ENCODE assay signal across 20 cellular contexts in genomic region chr13:114145256-114145655, GRCh38. TPM values are rescaled to one million over a fixed set of nuclear protein-coding genes. Genes with fewer than 3 reads are reported as not detected.
A peak's percentile ranks its signal among the peaks of the same experiment; 100 is the strongest.
DNase-seq lines count a peak whose midpoint lies in the region; ATAC-seq lines count a peak whose summit lies in the region.
"Had no signal": no experiment of that assay in that cellular context is flagged by ENCODE, and none has a peak within 500 bp of the region (broad histone marks: within the 10 kb centered on the region; RNA-seq: fewer than 3 reads in every experiment).

No MANE protein-coding gene starts in this region.

- no peaks in the 10 kb centered on the region for H3K9me3 Mint-ChIP-seq in T-helper 1 cell treated with Interleukin-12 subunit alpha and Interleukin-12 subunit beta and Interleukin-4 antibody, amounts not matched to agents 30 μg/mL and 1 μg/mL, for 36 hours
- H3K9me3 Mint-ChIP-seq in activated CD8-positive, alpha-beta T cell treated with anti-CD3 and anti-CD28 coated beads, Interleukin-2, amount 10 ng/mL, durations not matched to agents 7 days and 5 days (ENCODE audit: insufficient read depth): no peaks in the 10 kb centered on the region
- H3K9me3 Mint-ChIP-seq in natural killer cell treated with Interleukin-12 subunit alpha and Interleukin-12 subunit beta and Interleukin-15 and Interleukin-18, amount 100 ng/mL, for 72 hours: no peaks in the 10 kb centered on the region

- H3K36me3 Mint-ChIP-seq in T-helper 1 cell treated with Interleukin-12 subunit alpha and Interleukin-12 subunit beta and Interleukin-4 antibody, amounts not matched to agents 30 μg/mL and 1 μg/mL, for 36 hours (ENCODE audit: low read depth): peaks cover 14% of the 10 kb centered on the region
- H3K36me3 Mint-ChIP-seq in activated CD8-positive, alpha-beta T cell treated with anti-CD3 and anti-CD28 coated beads, Interleukin-2, amount 10 ng/mL, durations not matched to agents 7 days and 5 days (ENCODE audit: low read depth): no peaks in the 10 kb centered on the region
- no peaks in the 10 kb centered on the region for H3K36me3 Mint-ChIP-seq in natural killer cell treated with Interleukin-12 subunit alpha and Interleukin-12 subunit beta and Interleukin-15 and Interleukin-18, amount 100 ng/mL, for 72 hours

- H3K27ac Mint-ChIP-seq in T-helper 1 cell treated with Interleukin-12 subunit alpha and Interleukin-12 subunit beta and Interleukin-4 antibody, amounts not matched to agents 30 μg/mL and 1 μg/mL, for 36 hours: peak overlapping the region; percentile 38
- peak overlapping the region; percentile 22 for H3K27ac Mint-ChIP-seq in activated CD8-positive, alpha-beta T cell treated with anti-CD3 and anti-CD28 coated beads, Interleukin-2, amount 10 ng/mL, durations not matched to agents 7 days and 5 days
- H3K27ac Mint-ChIP-seq in natural killer cell treated with Interleukin-12 subunit alpha and Interleukin-12 subunit beta and Interleukin-15 and Interleukin-18, amount 100 ng/mL, for 72 hours: peak overlapping the region in 1 of 2 donors; percentile 49

- H3K27me3 Mint-ChIP-seq in T-helper 1 cell treated with Interleukin-12 subunit alpha and Interleukin-12 subunit beta and Interleukin-4 antibody, amounts not matched to agents 30 μg/mL and 1 μg/mL, for 36 hours (ENCODE audit: low read depth): no peaks in the 10 kb centered on the region
- H3K27me3 Mint-ChIP-seq in activated CD8-positive, alpha-beta T cell treated with anti-CD3 and anti-CD28 coated beads, Interleukin-2, amount 10 ng/mL, durations not matched to agents 7 days and 5 days (ENCODE audit: low read depth): peaks cover 21% of the 10 kb centered on the region
- H3K27me3 Mint-ChIP-seq in natural killer cell treated with Interleukin-12 subunit alpha and Interleukin-12 subunit beta and Interleukin-15 and Interleukin-18, amount 100 ng/mL, for 72 hours: no peaks in the 10 kb centered on the region

- peak overlapping the region; percentile 23 for H3K27ac ChIP-seq in KOPT-K1 (ENCODE audit: low read depth, low read length, poor library complexity, severe bottlenecking)
- H3K27ac ChIP-seq: HL-60, lower lobe of right lung, parathyroid adenoma, RWPE1 had no signal

- H3K4me1 Mint-ChIP-seq in T-helper 1 cell treated with Interleukin-12 subunit alpha and Interleukin-12 subunit beta and Interleukin-4 antibody, amounts not matched to agents 30 μg/mL and 1 μg/mL, for 36 hours (ENCODE audit: low read depth): peaks cover 47% of the 10 kb centered on the region
- peaks cover 54% of the 10 kb centered on the region for H3K4me1 Mint-ChIP-seq in activated CD8-positive, alpha-beta T cell treated with anti-CD3 and anti-CD28 coated beads, Interleukin-2, amount 10 ng/mL, durations not matched to agents 7 days and 5 days (ENCODE audit: low read depth)
- peaks cover 50 to 52% of the 10 kb centered on the region in 2 donors for H3K4me1 Mint-ChIP-seq in natural killer cell treated with Interleukin-12 subunit alpha and Interleukin-12 subunit beta and Interleukin-15 and Interleukin-18, amount 100 ng/mL, for 72 hours (ENCODE audit: low read depth in 2 of 2)

- no peak for ATAC-seq in activated CD8-positive, alpha-beta T cell treated with anti-CD3 and anti-CD28 coated beads, Interleukin-2, amount 10 ng/mL, durations not matched to agents 7 days and 5 days
- no peak for ATAC-seq in natural killer cell treated with Interleukin-12 subunit alpha and Interleukin-12 subunit beta and Interleukin-15 and Interleukin-18, amount 100 ng/mL, for 72 hours
- ATAC-seq: GM12878, lower lobe of right lung had no signal

- DNase-seq in T-helper 1 cell (no peak), SKM-1 (lab: John Stamatoyannopoulos, UW; ENCODE audit: unreplicated experiment) (no peak), GM03348 (ENCODE audit: low spot score) (no peak), medulla oblongata (ENCODE audit: extremely low spot score) (no peak)
- no peak for DNase-seq in activated CD8-positive, alpha-beta T cell treated with anti-CD3 and anti-CD28 coated beads, Interleukin-2, amount 10 ng/mL, durations not matched to agents 7 days and 5 days
- peak; percentile 15 for DNase-seq in natural killer cell treated with Interleukin-12 subunit alpha and Interleukin-12 subunit beta and Interleukin-15 and Interleukin-18, amount 100 ng/mL, for 72 hours (ENCODE audit: low spot score)
- DNase-seq: ACHN, caudate nucleus, DMS153, erythroblast, lower lobe of right lung, MG63, NCI-H446 treated with DMSO at 0.1 percent for 48 hours had no signal

- POLR2A ChIA-PET in activated CD8-positive, alpha-beta T cell treated with anti-CD3 and anti-CD28 coated beads, Interleukin-2, amount 10 ng/mL, durations not matched to agents 7 days and 5 days (lab: Charles Lee): interaction anchor here (1.2 kb wide), 1 partner anchor 14 kb away, joined by 8 read pairs; no protein-coding TSS in a partner anchor

- H3K4me3 Mint-ChIP-seq in T-helper 1 cell treated with Interleukin-12 subunit alpha and Interleukin-12 subunit beta and Interleukin-4 antibody, amounts not matched to agents 30 μg/mL and 1 μg/mL, for 36 hours: peak overlapping the region; percentile 44
- no peak overlapping the region for H3K4me3 Mint-ChIP-seq in activated CD8-positive, alpha-beta T cell treated with anti-CD3 and anti-CD28 coated beads, Interleukin-2, amount 10 ng/mL, durations not matched to agents 7 days and 5 days
- H3K4me3 Mint-ChIP-seq in natural killer cell treated with Interleukin-12 subunit alpha and Interleukin-12 subunit beta and Interleukin-15 and Interleukin-18, amount 100 ng/mL, for 72 hours: peak overlapping the region; percentile 36

- no peaks in the 10 kb centered on the region for H3K36me3 ChIP-seq in KOPT-K1 (ENCODE audit: insufficient read depth, low read length)
- H3K36me3 ChIP-seq: lower lobe of right lung, MG63 had no signal

- CTCF ChIA-PET in activated CD8-positive, alpha-beta T cell treated with anti-CD3 and anti-CD28 coated beads, Interleukin-2, amount 10 ng/mL, durations not matched to agents 7 days and 5 days (lab: Charles Lee): interaction anchor here (1.6 to 1.7 kb wide), 2 partner anchors 18 to 34 kb away, joined by 4 to 6 read pairs; no protein-coding TSS in a partner anchor

- H3K9me3 ChIP-seq in KOPT-K1 (ENCODE audit: insufficient read depth, low read length, poor library complexity, severe bottlenecking): no peaks in the 10 kb centered on the region
- H3K9me3 ChIP-seq: lower lobe of right lung, MG63 had no signal

RNA-seq across cellular contexts. Expression of gene RASA3, which starts 12.8 kb away (rescaled TPM):
- 10 to 100 TPM; 36.9 to 39.3 TPM for total RNA-seq in activated CD8-positive, alpha-beta T cell treated with anti-CD3 and anti-CD28 coated beads, Interleukin-2, amount 10 ng/mL, durations not matched to agents 7 days and 5 days
- total RNA-seq in natural killer cell treated with Interleukin-12 subunit alpha and Interleukin-12 subunit beta and Interleukin-15 and Interleukin-18, amount 100 ng/mL, for 72 hours: 10 to 100 TPM in 1 of 2 donors, 1 to 10 TPM in 1; 6.9 to 11.7 TPM

RNA-seq across cellular contexts. Expression of gene CFAP97D2, which starts 33.8 kb away (rescaled TPM):
- total RNA-seq in activated CD8-positive, alpha-beta T cell treated with anti-CD3 and anti-CD28 coated beads, Interleukin-2, amount 10 ng/mL, durations not matched to agents 7 days and 5 days: not detected
- total RNA-seq in natural killer cell treated with Interleukin-12 subunit alpha and Interleukin-12 subunit beta and Interleukin-15 and Interleukin-18, amount 100 ng/mL, for 72 hours: not detected
- total RNA-seq: GM12878, H1 had no signal
